1 cellular context compared by ENCODE assay signal in genomic region chr13:99500839-99501134, GRCh38.
TF ChIP-seq lines count a peak whose summit lies in the region.

No MANE protein-coding gene starts in this region.

TF ChIP-seq in H1, 55 proteins besides CTCF, POLR2A, EP300 and RAD21 (continued from another document):
- TF ChIP-seq POU5F1 (IDR thresholded peaks at IDR 0.05; ENCODE audit: low read depth, low read length) (no peak), BCL11A (IDR thresholded peaks at IDR 0.05; ENCODE audit: low read depth in 2 of 2, low read length in 2 of 2) (no peak), E2F6 (IDR thresholded peaks at IDR 0.05) (no peak), CHD1 (IDR thresholded peaks at IDR 0.05; ENCODE audit: low read depth, low read length) (no peak), ATF3 (IDR thresholded peaks at IDR 0.05; ENCODE audit: insufficient read depth, low read depth, low read length) (no peak), KDM1A (IDR thresholded peaks at IDR 0.05; ENCODE audit: borderline replicate concordance, low read length) (no peak), MAX (IDR thresholded peaks at IDR 0.05) (no peak), KDM5A (IDR thresholded peaks at IDR 0.05; ENCODE audit: low read length) (no peak), FOSL1 (IDR thresholded peaks at IDR 0.05; ENCODE audit: insufficient read depth, low read depth, low read length) (no peak)
